In the genomic region with DNA sequence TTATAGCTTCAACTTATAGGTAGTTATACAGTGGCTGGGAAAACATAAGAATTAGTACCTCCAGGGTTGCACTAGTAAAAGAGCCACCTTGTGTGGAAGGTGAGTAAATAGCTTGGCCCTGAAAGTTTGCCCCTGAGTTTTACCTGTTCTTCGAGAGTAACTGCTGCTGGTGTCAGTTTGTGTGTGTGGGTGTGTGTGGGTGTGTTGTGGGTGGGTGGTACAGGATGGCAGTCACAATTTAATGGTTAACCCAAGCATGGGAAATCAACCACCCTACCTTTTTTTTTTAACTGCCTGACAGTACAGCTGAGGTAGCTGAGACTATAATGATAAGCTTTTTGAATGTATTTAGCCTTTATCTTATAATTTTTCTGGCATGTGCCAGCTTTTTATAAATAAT, we compare ENCODE assay signal across 24 cellular contexts.
"Had no signal": no experiment of that assay in that cellular context is flagged by ENCODE, and none has a peak within 500 bp of the region (broad histone marks: within the 10 kb centered on the region; RNA-seq: fewer than 3 reads in every experiment).

No MANE protein-coding gene starts in this region.

- DNase-seq: activated B cell treated with CpG ODN at 0.5 μM for 24 hours; activated CD8-positive, alpha-beta memory T cell treated with anti-CD3 and anti-CD28 coated beads for 24 hours; activated effector memory CD4-positive, alpha-beta T cell treated with Interleukin-2 at 50 U/mL for 16 hours; activated naive CD4-positive, alpha-beta T cell treated with anti-CD3 and anti-CD28 coated beads for 36 hours; activated naive CD8-positive, alpha-beta T cell treated with anti-CD3 and anti-CD28 coated beads, Interleukin-2, amount 10 ng/mL, durations not matched to agents 7 days and 5 days; cerebellar nuclear complex; dorsolateral prefrontal cortex; effector memory CD4-positive, alpha-beta T cell; glutamatergic neuron; hippocampal formation; left ventricle myocardium inferior; mesendoderm; naive B cell; ovary; spleen; stimulated activated naive CD4-positive, alpha-beta T cell; T-helper 1 cell; tibial artery had no signal

- H3K4me1 ChIP-seq: ascending aorta, left ventricle myocardium inferior, prostate gland, spleen, suprapubic skin, tibial artery had no signal

- H3K27me3 ChIP-seq: ascending aorta, cardiac muscle cell, dorsolateral prefrontal cortex, ovary, spleen, suprapubic skin, tibial artery had no signal

- H3K9me3 ChIP-seq: ascending aorta, left ventricle myocardium inferior, ovary, prostate gland, spleen, suprapubic skin, tibial artery had no signal

- H3K36me3 ChIP-seq: cardiac muscle cell, ovary, prostate gland had no signal

- H3K4me3 ChIP-seq: ascending aorta, cardiac muscle cell, coronary artery, dorsolateral prefrontal cortex, left ventricle myocardium inferior, lung, ovary, prostate gland, spleen, suprapubic skin, tibial artery had no signal

- H3K27ac ChIP-seq: ascending aorta, cardiac muscle cell, coronary artery, dorsolateral prefrontal cortex, left ventricle myocardium inferior, ovary, prostate gland, spleen, suprapubic skin, tibial artery had no signal
